Comparison of ENCODE assay signal across 13 cellular contexts in the genomic region with DNA sequence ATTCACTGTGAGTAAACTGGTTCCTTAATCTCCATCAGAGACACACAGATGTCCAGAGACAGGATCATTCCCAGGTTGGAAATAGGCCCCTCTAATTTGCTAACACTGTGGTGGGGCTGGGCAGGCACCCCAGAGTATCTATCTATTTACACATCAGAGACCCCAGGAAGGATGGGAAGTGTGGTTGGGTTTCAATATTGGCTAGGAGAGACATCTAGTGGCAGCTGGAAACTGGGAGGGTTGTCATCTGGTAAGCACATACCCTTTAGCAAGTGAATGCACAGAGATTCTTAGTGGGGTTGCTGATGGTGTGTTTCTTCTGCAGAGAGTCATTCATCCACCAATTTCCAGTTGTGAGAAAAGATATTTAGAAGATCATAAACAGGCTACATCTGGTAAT. TPM values are rescaled to one million over a fixed set of nuclear protein-coding genes. Genes with fewer than 3 reads are reported as not detected.
DNase-seq lines count a peak whose midpoint lies in the region; ATAC-seq and TF ChIP-seq lines count a peak whose summit lies in the region.
"Had no signal": no experiment of that assay in that cellular context is flagged by ENCODE, and none has a peak within 500 bp of the region (broad histone marks: within the 10 kb centered on the region; RNA-seq: fewer than 3 reads in every experiment).

No MANE protein-coding gene starts in this region.

- ATAC-seq in GM19467 (IDR thresholded peaks at IDR 0.05; ENCODE audit: unreplicated experiment) (no peak), GM18873 (IDR thresholded peaks at IDR 0.05; ENCODE audit: low FRiP score, unreplicated experiment) (no peak)
- ATAC-seq: psoas muscle had no signal

- H3K23me2 ChIP-seq in H9 (ENCODE audit: insufficient read length, low read depth, low read length, poor library complexity, severe bottlenecking): no peaks in the 10 kb centered on the region

- H3K4me1 ChIP-seq in H9 (ENCODE audit: insufficient read depth, low read length): peaks cover 2% of the 10 kb centered on the region; the same call in 1 of the 2 replicates
- H3K4me1 ChIP-seq: psoas muscle had no signal

- H3K27ac Mint-ChIP-seq in H9 (no peak overlapping the region), brain (no peak overlapping the region), nephron (peak overlapping the region in 1 of 3 experiments; percentile 14)
- H3K27ac Mint-ChIP-seq: CD4-positive, alpha-beta memory T cell had no signal

- TF ChIP-seq CTCF in H9 (conservative IDR thresholded peaks at IDR 0.05) (peak; percentile 75), brain (conservative IDR thresholded peaks at IDR 0.05) (peak; percentile 26 to 63), nephron (IDR thresholded peaks at IDR 0.05; ENCODE audit: unreplicated experiment in 3 of 3) (peak; percentile 32 to 63 (median 50))

- no peak overlapping the region for H3K18ac ChIP-seq in H9 (ENCODE audit: insufficient read length, low read depth, low read length)

- H3T11ph ChIP-seq in H9 (ENCODE audit: low read length): no peak overlapping the region

- no peak overlapping the region for H4K5ac ChIP-seq in H9 (ENCODE audit: insufficient read length, low read depth, low read length)

- no peak overlapping the region for H2BK12ac ChIP-seq in H9 (ENCODE audit: insufficient read length, low read depth, low read length)

- no peak overlapping the region for H3K14ac ChIP-seq in H9 (ENCODE audit: insufficient read depth, low read length)

- no peak overlapping the region for H3K9ac ChIP-seq in H9 (ENCODE audit: extremely low read depth, insufficient read length, low read length)

- no peak overlapping the region for H3K56ac ChIP-seq in H9 (ENCODE audit: insufficient read length, low read depth, low read length)

- no peak overlapping the region for H2BK5ac ChIP-seq in H9 (ENCODE audit: insufficient read length, low read length)

- no peak overlapping the region for H2BK15ac ChIP-seq in H9 (ENCODE audit: low read depth, low read length)

- H3K23ac ChIP-seq in H9 (ENCODE audit: insufficient read length, low read depth, low read length): no peak overlapping the region

- no peaks in the 10 kb centered on the region for H4K20me1 ChIP-seq in H9 (ENCODE audit: control insufficient read depth, insufficient read depth, insufficient read length)

- no peak overlapping the region for H2BK20ac ChIP-seq in H9 (ENCODE audit: low read depth, low read length, poor library complexity, severe bottlenecking)

- peaks cover 14% of the 10 kb centered on the region for H3K27me3 Mint-ChIP-seq in H9 (ENCODE audit: low read depth)
- H3K27me3 Mint-ChIP-seq in brain: peaks cover 6% of the 10 kb centered on the region
- H3K27me3 Mint-ChIP-seq in nephron (ENCODE audit: low read depth): peaks cover 3% of the 10 kb centered on the region
- H3K27me3 Mint-ChIP-seq: CD4-positive, alpha-beta memory T cell had no signal

- in situ Hi-C loops in Caki2 (cut with HindIII; ENCODE audit: low pct_unique_long_range_greater_than_20kb, low sequenced_read_pairs): no loop called here

- H3K79me2 ChIP-seq in H9 (ENCODE audit: insufficient read depth, low read length): no peaks in the 10 kb centered on the region

- H3K27ac ChIP-seq in H9 (ENCODE audit: insufficient read length, low read depth, low read length): no peak overlapping the region
- H3K27ac ChIP-seq: psoas muscle had no signal

- H2AK5ac ChIP-seq in H9 (ENCODE audit: insufficient read length, low read length): no peak overlapping the region

- H3K4ac ChIP-seq in H9 (ENCODE audit: low read depth, low read length): no peak overlapping the region

- H3K36me3 Mint-ChIP-seq in H9 (ENCODE audit: insufficient read depth in 1 of 3, low read depth in 3 of 3): no peaks in the 10 kb centered on the region
- H3K36me3 Mint-ChIP-seq in brain: no peaks in the 10 kb centered on the region
- no peaks in the 10 kb centered on the region for H3K36me3 Mint-ChIP-seq in nephron (ENCODE audit: low read depth)
- H3K36me3 Mint-ChIP-seq: CD4-positive, alpha-beta memory T cell had no signal

- H2BK120ac ChIP-seq in H9 (ENCODE audit: low read depth, low read length, poor library complexity, severe bottlenecking): no peak overlapping the region

- H3K9me3 Mint-ChIP-seq in H9 (no peaks in the 10 kb centered on the region), brain (no peaks in the 10 kb centered on the region), nephron (no peaks in the 10 kb centered on the region)

- no peak overlapping the region for H3K4me2 ChIP-seq in H9 (ENCODE audit: insufficient read depth, insufficient read length, low read length)

- H3K4me3 Mint-ChIP-seq in H9 (no peak overlapping the region), brain (no peak overlapping the region), nephron (no peak overlapping the region)
- H3K4me3 Mint-ChIP-seq: CD4-positive, alpha-beta memory T cell had no signal

- no peak overlapping the region for H4K91ac ChIP-seq in H9 (ENCODE audit: insufficient read length, low read depth, low read length)

- H3K4me1 Mint-ChIP-seq in H9 (peaks cover 18 to 24% of the 10 kb centered on the region in 2 experiments), brain (peaks cover 10% of the 10 kb centered on the region), nephron (peaks cover 27% of the 10 kb centered on the region)
- H3K4me1 Mint-ChIP-seq: CD4-positive, alpha-beta memory T cell had no signal

- H4K8ac ChIP-seq in H9 (replicated peaks; ENCODE audit: insufficient read length, low read depth, low read length): no peak overlapping the region

- no peaks in the 10 kb centered on the region for H3K9me3 ChIP-seq in H9 (ENCODE audit: control insufficient read depth, low read depth, low read length)
- H3K9me3 ChIP-seq: psoas muscle had no signal

- H3K27me3 ChIP-seq in H9 (ENCODE audit: insufficient read depth, low read length): no peaks in the 10 kb centered on the region

- H3K79me1 ChIP-seq in H9 (ENCODE audit: insufficient read depth, low read depth, low read length, poor library complexity, severe bottlenecking): no peaks in the 10 kb centered on the region

- DNase-seq in Caki2 (ENCODE audit: low read depth) (peak; percentile 28), H9 (peak; percentile 56), ecto neural progenitor cell (ENCODE audit: low spot score) (no peak)
- DNase-seq in stimulated activated CD4-positive, alpha-beta T cell treated with anti-CD3 and anti-CD28 coated beads, Interleukin-2, amount 100 ng/mL, for 24 hours: no peak
- DNase-seq: CD4-positive, alpha-beta memory T cell; hippocampal formation; midbrain; psoas muscle; SHP77 had no signal

- no peak overlapping the region for H2AFZ ChIP-seq in H9 (ENCODE audit: low read length)

RNA-seq across cellular contexts. Expression of a gene that starts 36.0 kb away (rescaled TPM):
- 0.87 and 0.95 TPM in 2 replicates for total RNA-seq in Caki2 (2014; rRNA removed; shearing (Covaris generic); ENCODE audit: low replicate concordance)
- total RNA-seq in H9 (2021): 0.97 and 1.6 TPM in 2 replicates
- polyA plus RNA-seq in brain (ENCODE audit: insufficient read depth, low read depth, low replicate concordance): 3.0 TPM
- total RNA-seq: CD4-positive, alpha-beta memory T cell had no signal
- polyA plus RNA-seq: CD4-positive, alpha-beta memory T cell had no signal

Comparison
In these comparisons a context has a peak if more than half of its experiments do, and no peak if none do; other contexts are left out.
1. DNase-seq: peak in Caki2 (single experiment) and H9 (single experiment); none in ecto neural progenitor cell (single experiment) and stimulated activated CD4-positive, alpha-beta T cell treated with anti-CD3 and anti-CD28 coated beads, Interleukin-2, amount 100 ng/mL, for 24 hours (0 of 2).
2. Peak in every context shown above with its lines, with median percentiles within 50 percentile points of each other: CTCF ChIP-seq.